Comparison of ENCODE assay signal across 19 cellular contexts in genomic region chr21:35457097-35457496, GRCh38.
"Had no signal": no experiment of that assay in that cellular context is flagged by ENCODE, and none has a peak within 500 bp of the region (broad histone marks: within the 10 kb centered on the region; RNA-seq: fewer than 3 reads in every experiment).

No MANE protein-coding gene starts in this region.

- DNase-seq: activated B cell treated with CpG ODN at 0.5 μM for 24 hours; activated CD4-positive, alpha-beta T cell treated with anti-CD3 and anti-CD28 coated beads for 48 hours; activated gamma-delta T cell treated with Interleukin-2 at 50 U/mL for 16 hours; anterior cingulate cortex; body of pancreas; foreskin fibroblast; kidney glomerular epithelial cell; left lung; naive thymus-derived CD4-positive, alpha-beta T cell; small intestine; stimulated activated CD4-positive, alpha-beta T cell treated with anti-CD3 and anti-CD28 coated beads, Interleukin-15, amount 100 ng/mL, for 24 hours; stimulated activated naive B cell treated with anti-CD40 and anti-IgM and Interleukin-4, amounts not matched to agents 10 μg/mL and 1 μg/mL and 100 μg/mL, for 72 hours; T1000 had no signal

- H3K27me3 ChIP-seq: body of pancreas, cardiac muscle cell, left lung, SJSA1 had no signal

- ATAC-seq: body of pancreas; left lung; naive thymus-derived CD4-positive, alpha-beta T cell; sciatic nerve; stimulated activated naive B cell treated with anti-CD40 and anti-IgM and Interleukin-4, amounts not matched to agents 10 μg/mL and 1 μg/mL and 100 μg/mL, for 72 hours had no signal

- H3K27me3 Mint-ChIP-seq: activated B cell treated with CpG ODN at 0.5 μM for 24 hours; stimulated activated naive B cell treated with anti-CD40 and anti-IgM and Interleukin-4, amounts not matched to agents 10 μg/mL and 1 μg/mL and 100 μg/mL, for 72 hours; type B pancreatic cell had no signal

- H3K4me1 ChIP-seq: body of pancreas, left lung, SJSA1 had no signal

- H3K9me3 ChIP-seq: body of pancreas, left lung, SJSA1, thoracic aorta had no signal

- H3K4me3 ChIP-seq: body of pancreas, cardiac muscle cell, left lung, lung, SJSA1, thoracic aorta had no signal

- H3K27ac ChIP-seq: body of pancreas, cardiac muscle cell, left lung, SJSA1, thoracic aorta had no signal

- H3K4me3 Mint-ChIP-seq: activated B cell treated with CpG ODN at 0.5 μM for 24 hours; stimulated activated naive B cell treated with anti-CD40 and anti-IgM and Interleukin-4, amounts not matched to agents 10 μg/mL and 1 μg/mL and 100 μg/mL, for 72 hours; type B pancreatic cell had no signal

- FAIRE-seq: small intestine had no signal

- H3K36me3 ChIP-seq: cardiac muscle cell, left lung, SJSA1, thoracic aorta had no signal

- H3K36me3 Mint-ChIP-seq: type B pancreatic cell had no signal

- H3K27ac Mint-ChIP-seq: activated B cell treated with CpG ODN at 0.5 μM for 24 hours; stimulated activated naive B cell treated with anti-CD40 and anti-IgM and Interleukin-4, amounts not matched to agents 10 μg/mL and 1 μg/mL and 100 μg/mL, for 72 hours; type B pancreatic cell had no signal
